In genomic region chr9:132235894-132236661, GRCh38 we compare ENCODE assay signal across 8 cellular contexts.
DNase-seq lines count a peak whose midpoint lies in the region; ATAC-seq, FAIRE-seq and TF ChIP-seq lines count a peak whose summit lies in the region.

No MANE protein-coding gene starts in this region.

- no peak for TF ChIP-seq POLR2A in HepG2 (IDR thresholded peaks at IDR 0.05; ENCODE audit: insufficient read depth in 1 of 2, low read depth in 2 of 2, low read length in 2 of 2)

- in situ Hi-C loops in HepG2 (cut with HindIII; ENCODE audit: extremely low pct_ligation_motif_present, low pct_unique_long_range_greater_than_20kb) = loop anchor here (25.0 kb wide), 1 partner anchor 649 kb away; no protein-coding TSS in a partner anchor

- H3K9me3 ChIP-seq in A673 (ENCODE audit: low read depth, low read length, poor library complexity, severe bottlenecking) = no peaks in the 10 kb centered on the region
- no peaks in the 10 kb centered on the region for H3K9me3 ChIP-seq in HepG2 (ENCODE audit: low read length)

- H3K4me1 ChIP-seq in A673 (ENCODE audit: insufficient read depth, low read length, poor library complexity, severe bottlenecking) = peaks cover 31% of the 10 kb centered on the region
- H3K4me1 ChIP-seq in HepG2 (ENCODE audit: insufficient read depth, low read length) = no peaks in the 10 kb centered on the region

- TF ChIP-seq CTCF in A673 (conservative IDR thresholded peaks at IDR 0.05; ENCODE audit: low read depth, low read length) = peak; percentile 98
- TF ChIP-seq CTCF in choroid plexus epithelial cell (conservative IDR thresholded peaks at IDR 0.05; ENCODE audit: low read depth, low read length) = peak; percentile 96
- TF ChIP-seq CTCF in HepG2 (CRISPR knock-in tag; IDR thresholded peaks at IDR 0.05) = peak; percentile 92

- FAIRE-seq in GM18507 (lab: Jason Lieb, UNC) (peak; percentile 88), HepG2 (lab: Jason Lieb, UNC) (peak; percentile 42)

- peak; percentile 79 for DNase-seq in A673 (ENCODE audit: low spot score)
- DNase-seq in GM18507 (ENCODE audit: extremely low spot score, insufficient read length, low read depth) = peak; percentile 65
- DNase-seq in NCI-H226 = peak; percentile 53
- peak; percentile 74 to 80 for DNase-seq in activated CD4-positive, alpha-beta T cell treated with anti-CD3 and anti-CD28 coated beads for 24 hours (ENCODE audit: low read depth in 2 of 2)
- DNase-seq in choroid plexus epithelial cell (ENCODE audit: low read depth) = peak; percentile 75
- DNase-seq in HepG2 (ENCODE audit: low spot score) = peak; percentile 46
- peak; percentile 60 to 64 (median 63) for DNase-seq in stimulated activated CD4-positive, alpha-beta T cell treated with anti-CD3 and anti-CD28 coated beads, TNF-alpha, amount 100 ng/mL, for 4 hours (ENCODE audit: low read depth in 3 of 3)

- no peaks in the 10 kb centered on the region for H3K27me3 ChIP-seq in A673 (replicated peaks; ENCODE audit: insufficient read depth, low read depth, low read length, poor library complexity)
- H3K27me3 ChIP-seq in HepG2 (ENCODE audit: control insufficient read depth in 1 of 2, insufficient read depth in 2 of 2, low read length in 2 of 2) = peaks cover 8 to 68% of the 10 kb centered on the region in 2 experiments; a peak in 4 of 5 replicates

- intact Hi-C loops in A673 (cut with micrococcal nuclease; ENCODE audit: unreplicated experiment) (no loop called here), HepG2 (cut with micrococcal nuclease; ENCODE audit: unreplicated experiment) (loop anchor here (5.0 kb wide), 2 partner anchors 69 to 171 kb away; partner anchors contain the start of gene TTF1)

- H3K4me3 ChIP-seq in A673 (ENCODE audit: low read depth, low read length, poor library complexity, severe bottlenecking) = no peak overlapping the region
- H3K4me3 ChIP-seq in choroid plexus epithelial cell (ENCODE audit: low read depth, low read length) = no peak overlapping the region
- no peak overlapping the region for H3K4me3 ChIP-seq in HepG2 (replicated peaks in 1 of 3; ENCODE audit: insufficient read depth in 1 of 3, low read depth in 2 of 3, low read length in 3 of 3)

- H3K79me2 ChIP-seq in HepG2 (ENCODE audit: insufficient read depth, low read length) = no peaks in the 10 kb centered on the region

- H3K27ac ChIP-seq in A673 (ENCODE audit: low read depth, low read length, poor library complexity, severe bottlenecking) = no peak overlapping the region
- H3K27ac ChIP-seq in HepG2 (ENCODE audit: extremely low read length, insufficient read depth, low read length) = no peak overlapping the region

- H3K36me3 ChIP-seq in A673 (ENCODE audit: insufficient read depth, low read length, poor library complexity, severe bottlenecking) (no peaks in the 10 kb centered on the region), HepG2 (replicated peaks in 1 of 2; ENCODE audit: control insufficient read depth in 1 of 2, insufficient read depth in 2 of 2, low read length in 2 of 2) (no peaks in the 10 kb centered on the region)

- H2AFZ ChIP-seq in HepG2 (ENCODE audit: low read length) = no peak overlapping the region

- WGBS in HepG2 (ENCODE audit: low lambda C conversion rate) = 22% methylated on average over 9 of the region's 19 CpGs

- TF ChIP-seq RAD21 in HepG2 (CRISPR knock-in tag; IDR thresholded peaks at IDR 0.05) = peak; percentile 83

- BruUV-seq in A673 (replicated peaks; lab: Mats Ljungman, UMichigan) = no TSS peak
- no TSS peak for BruUV-seq in HepG2 (replicated peaks; lab: Mats Ljungman, UMichigan)

- H3K4me2 ChIP-seq in HepG2 (ENCODE audit: low read depth, low read length) = no peak overlapping the region

- TF ChIP-seq EP300 in HepG2 (IDR thresholded peaks at IDR 0.05; ENCODE audit: low read depth in 2 of 2, low read length in 2 of 2) (no peak), HepG2 (CRISPR knock-in tag; IDR thresholded peaks at IDR 0.05; ENCODE audit: borderline replicate concordance) (no peak)

- POLR2A ChIA-PET in A673 (lab: Charles Lee; ENCODE audit: low non-redundant PET) = no interaction called here
- POLR2A ChIA-PET in HepG2 (lab: Yijun Ruan, JAX) = no interaction called here

- peaks cover 11% of the 10 kb centered on the region; the same call in 1 of the 2 replicates for H4K20me1 ChIP-seq in HepG2 (ENCODE audit: insufficient read depth, low read length)

- CTCF ChIA-PET in A673 (lab: Charles Lee) = interaction anchor here (0.5 to 1.8 kb wide), 13 partner anchors 9 to 479 kb away, joined by 3 to 36 read pairs (median 5); no protein-coding TSS in a partner anchor
- CTCF ChIA-PET in HepG2 (lab: Yijun Ruan, JAX; ENCODE audit: low intra/inter-chr PET ratio, low total read pairs) = interaction anchor here (0.7 to 1.2 kb wide), 3 partner anchors 17 to 474 kb away, joined by 3 to 12 read pairs (median 5); no protein-coding TSS in a partner anchor

- H3K9ac ChIP-seq in HepG2 (ENCODE audit: insufficient read depth, low read depth, low read length) = no peak overlapping the region

- ATAC-seq in HepG2 (peak; percentile 51), GM21390 (IDR thresholded peaks at IDR 0.05; ENCODE audit: unreplicated experiment) (no peak)

TF ChIP-seq in HepG2, 621 proteins besides CTCF, POLR2A, EP300 and RAD21 (continues in another document):
- TF ChIP-seq RFXAP (CRISPR knock-in tag; IDR thresholded peaks at IDR 0.05; ENCODE audit: borderline replicate concordance) (no peak), ZSCAN25 (CRISPR knock-in tag; IDR thresholded peaks at IDR 0.05) (no peak), YY1 (IDR thresholded peaks at IDR 0.05; ENCODE audit: insufficient read depth, insufficient replicate concordance, low read depth, low read length) (peak; percentile 16), GTF2F1 (IDR thresholded peaks at IDR 0.05; ENCODE audit: low read length) (no peak), PREB (CRISPR knock-in tag; IDR thresholded peaks at IDR 0.05) (no peak), ZNF7 (CRISPR knock-in tag; IDR thresholded peaks at IDR 0.05) (no peak), ZBTB33 (CRISPR knock-in tag; IDR thresholded peaks at IDR 0.05) (no peak), ZNF501 (CRISPR knock-in tag; IDR thresholded peaks at IDR 0.05) (0 out of 2 replicates have a peak, but pooled peaks have one; percentile 18), ZSCAN20 (CRISPR knock-in tag; IDR thresholded peaks at IDR 0.05; ENCODE audit: borderline replicate concordance) (no peak), ZNF235 (CRISPR knock-in tag; IDR thresholded peaks at IDR 0.05; ENCODE audit: borderline replicate concordance) (no peak), HHEX (CRISPR knock-in tag; IDR thresholded peaks at IDR 0.05) (no peak), STAG1 (CRISPR knock-in tag; IDR thresholded peaks at IDR 0.05) (peak; percentile 79), XRCC5 (optimal IDR thresholded peaks at IDR 0.05; ENCODE audit: low read length) (peak; percentile 75), MIER2 (CRISPR knock-in tag; IDR thresholded peaks at IDR 0.05) (0 out of 2 replicates have a peak, but pooled peaks have one; percentile 35), SMC3 (IDR thresholded peaks at IDR 0.05; ENCODE audit: low read length) (peak; percentile 67), TBP (CRISPR knock-in tag; IDR thresholded peaks at IDR 0.05) (no peak), ZNF891 (CRISPR knock-in tag; IDR thresholded peaks at IDR 0.05) (no peak), TEAD3 (CRISPR knock-in tag; optimal IDR thresholded peaks at IDR 0.05; ENCODE audit: borderline replicate concordance) (peak; percentile 23), ZNF207 (IDR thresholded peaks at IDR 0.05; ENCODE audit: borderline replicate concordance) (no peak), ZNF776 (CRISPR knock-in tag; IDR thresholded peaks at IDR 0.05) (no peak), SALL1 (CRISPR knock-in tag; IDR thresholded peaks at IDR 0.05) (0 out of 2 replicates have a peak, but pooled peaks have one; percentile 33), ELF3 (CRISPR knock-in tag; IDR thresholded peaks at IDR 0.05) (peak; percentile 16; the same call in 1 of the 2 replicates), ZFP91 (CRISPR knock-in tag; IDR thresholded peaks at IDR 0.05; ENCODE audit: borderline replicate concordance) (peak; percentile 23; the same call in 1 of the 2 replicates)
